1 cellular context compared by ENCODE assay signal in the genomic region with DNA sequence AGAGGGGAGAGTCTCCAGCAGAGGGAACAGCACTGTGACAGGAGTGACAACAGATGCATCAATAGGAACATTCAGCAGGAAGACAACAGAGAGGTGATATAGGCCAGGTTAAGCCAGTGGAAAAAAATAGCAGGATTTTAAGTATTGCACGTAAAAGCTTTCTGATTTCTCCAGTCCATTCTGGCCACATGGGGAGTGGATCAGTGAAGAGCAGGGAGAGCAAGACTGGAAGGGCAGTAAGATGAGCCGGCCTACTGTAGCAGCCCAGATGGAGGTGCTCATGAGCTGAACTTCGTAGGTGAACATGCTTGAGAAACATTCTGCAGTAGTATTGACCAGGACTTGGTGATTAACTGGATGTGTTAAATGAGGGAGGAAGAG.
TF ChIP-seq lines count a peak whose summit lies in the region.

No MANE protein-coding gene starts in this region.

TF ChIP-seq in H1, 55 proteins besides CTCF, POLR2A, EP300 and RAD21:
- no peak for TF ChIP-seq SP2 (IDR thresholded peaks at IDR 0.05; ENCODE audit: low read length)
- no peak for TF ChIP-seq SIRT6 (IDR thresholded peaks at IDR 0.05; ENCODE audit: low read length)
- no peak for TF ChIP-seq HDAC6 (IDR thresholded peaks at IDR 0.05; ENCODE audit: low read depth, low read length)
- TF ChIP-seq ASH2L (IDR thresholded peaks at IDR 0.05; ENCODE audit: low read length) = no peak
- TF ChIP-seq KDM5A (IDR thresholded peaks at IDR 0.05; ENCODE audit: low read length) = no peak
- TF ChIP-seq CBX8 (IDR thresholded peaks at IDR 0.05; ENCODE audit: borderline replicate concordance, low read depth, low read length) = no peak
- TF ChIP-seq, protein P1, sequence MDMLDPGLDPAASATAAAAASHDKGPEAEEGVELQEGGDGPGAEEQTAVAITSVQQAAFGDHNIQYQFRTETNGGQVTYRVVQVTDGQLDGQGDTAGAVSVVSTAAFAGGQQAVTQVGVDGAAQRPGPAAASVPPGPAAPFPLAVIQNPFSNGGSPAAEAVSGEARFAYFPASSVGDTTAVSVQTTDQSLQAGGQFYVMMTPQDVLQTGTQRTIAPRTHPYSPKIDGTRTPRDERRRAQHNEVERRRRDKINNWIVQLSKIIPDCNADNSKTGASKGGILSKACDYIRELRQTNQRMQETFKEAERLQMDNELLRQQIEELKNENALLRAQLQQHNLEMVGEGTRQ (IDR thresholded peaks at IDR 0.05; ENCODE audit: low read length) = no peak
- no peak for TF ChIP-seq PHF8 (conservative IDR thresholded peaks at IDR 0.05; ENCODE audit: low read depth, low read length)
- TF ChIP-seq, protein P2, sequence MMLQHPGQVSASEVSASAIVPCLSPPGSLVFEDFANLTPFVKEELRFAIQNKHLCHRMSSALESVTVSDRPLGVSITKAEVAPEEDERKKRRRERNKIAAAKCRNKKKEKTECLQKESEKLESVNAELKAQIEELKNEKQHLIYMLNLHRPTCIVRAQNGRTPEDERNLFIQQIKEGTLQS (IDR thresholded peaks at IDR 0.05; ENCODE audit: insufficient read depth, low read depth, low read length) = no peak
- TF ChIP-seq RXRA (IDR thresholded peaks at IDR 0.05; ENCODE audit: insufficient read depth, low read depth, low read length) = no peak
- TF ChIP-seq, protein P3, sequence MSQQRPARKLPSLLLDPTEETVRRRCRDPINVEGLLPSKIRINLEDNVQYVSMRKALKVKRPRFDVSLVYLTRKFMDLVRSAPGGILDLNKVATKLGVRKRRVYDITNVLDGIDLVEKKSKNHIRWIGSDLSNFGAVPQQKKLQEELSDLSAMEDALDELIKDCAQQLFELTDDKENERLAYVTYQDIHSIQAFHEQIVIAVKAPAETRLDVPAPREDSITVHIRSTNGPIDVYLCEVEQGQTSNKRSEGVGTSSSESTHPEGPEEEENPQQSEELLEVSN (IDR thresholded peaks at IDR 0.05) = no peak
- no peak for TF ChIP-seq BRCA1 (IDR thresholded peaks at IDR 0.05; ENCODE audit: low read depth, low read length)
- no peak for TF ChIP-seq TEAD4 (IDR thresholded peaks at IDR 0.05; ENCODE audit: low read depth, low read length)
- TF ChIP-seq GABPA (IDR thresholded peaks at IDR 0.05; ENCODE audit: borderline replicate concordance, insufficient read depth, low read length) = no peak
- TF ChIP-seq CBX5 (IDR thresholded peaks at IDR 0.05; ENCODE audit: low read depth, low read length) = no peak
